In genomic region chr1:231626951-231627614, GRCh38 we compare ENCODE assay signal across 8 cellular contexts. TPM values are rescaled to one million over a fixed set of nuclear protein-coding genes. Genes with fewer than 3 reads are reported as not detected.
DNase-seq lines count a peak whose midpoint lies in the region; ATAC-seq and TF ChIP-seq lines count a peak whose summit lies in the region.

No MANE protein-coding gene starts in this region.

- intact Hi-C loops in OCI-LY7 (cut with micrococcal nuclease; ENCODE audit: unreplicated experiment), result no loop called here

- no peak overlapping the region for H3K27ac ChIP-seq in OCI-LY7 (ENCODE audit: low read depth, low read length, poor library complexity, severe bottlenecking)

- H3K27me3 ChIP-seq in neuron (ENCODE audit: insufficient read depth, low read length), result no peaks in the 10 kb centered on the region

- peak; percentile 62 for DNase-seq in 8988T
- no peak for DNase-seq in OCI-LY7 (ENCODE audit: low spot score)
- peak; percentile 35 for DNase-seq in activated effector memory CD4-positive, alpha-beta T cell treated with Interleukin-2 at 50 U/mL for 16 hours
- DNase-seq in glutamatergic neuron, result peak; percentile 64
- DNase-seq in NCI-H226, result no peak

- no peaks in the 10 kb centered on the region for H3K36me3 Mint-ChIP-seq in glutamatergic neuron (ENCODE audit: unreplicated experiment)

- no peaks in the 10 kb centered on the region for H3K4me1 Mint-ChIP-seq in glutamatergic neuron (ENCODE audit: low read depth, unreplicated experiment)

- CTCF ChIA-PET in OCI-LY7 (lab: Charles Lee; ENCODE audit: unreplicated experiment), result no interaction called here

- 0 out of 2 replicates have a peak overlapping the region, but pooled peaks have one; percentile 12 for H3K4me2 ChIP-seq in OCI-LY7 (ENCODE audit: low read length)

- POLR2A ChIA-PET in OCI-LY7 (lab: Charles Lee), result no interaction called here

- H3K36me3 ChIP-seq in OCI-LY7 (ENCODE audit: insufficient read depth, low read length) (no peaks in the 10 kb centered on the region), neuron (ENCODE audit: insufficient read depth, low read length) (no peaks in the 10 kb centered on the region)

- ATAC-seq in GM18499 (IDR thresholded peaks at IDR 0.05; ENCODE audit: insufficient read depth, unreplicated experiment) (peak; percentile 44), HG03103 (IDR thresholded peaks at IDR 0.05; ENCODE audit: low read depth, unreplicated experiment) (peak; percentile 48)

- no peaks in the 10 kb centered on the region for H3K9me2 ChIP-seq in OCI-LY7 (ENCODE audit: insufficient read depth, low read length)

- no peak overlapping the region for H3K27ac Mint-ChIP-seq in glutamatergic neuron (ENCODE audit: unreplicated experiment)

- H3K9me3 ChIP-seq in OCI-LY7 (ENCODE audit: low read length), result no peaks in the 10 kb centered on the region
- H3K9me3 ChIP-seq in neuron (ENCODE audit: low read length), result no peaks in the 10 kb centered on the region

- H4K20me1 ChIP-seq in OCI-LY7 (ENCODE audit: insufficient read depth, low read length), result no peaks in the 10 kb centered on the region

- peak overlapping the region; percentile 87 for H3K4me3 Mint-ChIP-seq in glutamatergic neuron (ENCODE audit: unreplicated experiment)

- H2AFZ ChIP-seq in OCI-LY7 (ENCODE audit: low read length) (no peak overlapping the region), neuron (ENCODE audit: low read depth, low read length) (peak overlapping the region; percentile 95)

- no peaks in the 10 kb centered on the region for H3K79me2 ChIP-seq in OCI-LY7 (ENCODE audit: insufficient read depth, low read depth, low read length)

- H3K9me3 Mint-ChIP-seq in glutamatergic neuron (ENCODE audit: unreplicated experiment), result peaks cover 5% of the 10 kb centered on the region

- H3K27me3 Mint-ChIP-seq in glutamatergic neuron (ENCODE audit: unreplicated experiment), result peaks cover 6% of the 10 kb centered on the region

- H3K4me1 ChIP-seq in OCI-LY7 (ENCODE audit: insufficient read depth, low read length, poor library complexity, severe bottlenecking), result no peaks in the 10 kb centered on the region
- H3K4me1 ChIP-seq in neuron (ENCODE audit: insufficient read depth, low read length), result no peaks in the 10 kb centered on the region

- H3K4me3 ChIP-seq in OCI-LY7 (ENCODE audit: low read depth, low read length, poor library complexity, severe bottlenecking), result peak overlapping the region; percentile 29
- peak overlapping the region; percentile 87 for H3K4me3 ChIP-seq in neuron (ENCODE audit: low read length)

- TF ChIP-seq CTCF in OCI-LY7 (conservative IDR thresholded peaks at IDR 0.05; ENCODE audit: low read length) (no peak), glutamatergic neuron (IDR thresholded peaks at IDR 0.05; ENCODE audit: partially characterized antibody, unreplicated experiment) (no peak)

- BruUV-seq in OCI-LY7 (replicated peaks; lab: Mats Ljungman, UMichigan), result no TSS peak

RNA-seq across cellular contexts. Expression of gene DISC1, which starts 0.5 kb away (rescaled TPM):
- total RNA-seq in OCI-LY7 (2014; rRNA removed; shearing (Covaris generic)), result not detected in 2 replicates
- total RNA-seq in OCI-LY7 (2022) (0.91 and 1.4 TPM in 2 replicates), glutamatergic neuron (ENCODE audit: unreplicated experiment) (9.1 TPM)

Comparison
In these comparisons a context has a peak if more than half of its experiments do, and no peak if none do; other contexts are left out.
1. DNase-seq: peak in 8988T (single experiment), activated effector memory CD4-positive, alpha-beta T cell treated with Interleukin-2 at 50 U/mL for 16 hours (single experiment) and glutamatergic neuron (single experiment); none in OCI-LY7 (single experiment) and NCI-H226 (single experiment).